Comparison of ENCODE assay signal across 1 cellular context in the genomic region with DNA sequence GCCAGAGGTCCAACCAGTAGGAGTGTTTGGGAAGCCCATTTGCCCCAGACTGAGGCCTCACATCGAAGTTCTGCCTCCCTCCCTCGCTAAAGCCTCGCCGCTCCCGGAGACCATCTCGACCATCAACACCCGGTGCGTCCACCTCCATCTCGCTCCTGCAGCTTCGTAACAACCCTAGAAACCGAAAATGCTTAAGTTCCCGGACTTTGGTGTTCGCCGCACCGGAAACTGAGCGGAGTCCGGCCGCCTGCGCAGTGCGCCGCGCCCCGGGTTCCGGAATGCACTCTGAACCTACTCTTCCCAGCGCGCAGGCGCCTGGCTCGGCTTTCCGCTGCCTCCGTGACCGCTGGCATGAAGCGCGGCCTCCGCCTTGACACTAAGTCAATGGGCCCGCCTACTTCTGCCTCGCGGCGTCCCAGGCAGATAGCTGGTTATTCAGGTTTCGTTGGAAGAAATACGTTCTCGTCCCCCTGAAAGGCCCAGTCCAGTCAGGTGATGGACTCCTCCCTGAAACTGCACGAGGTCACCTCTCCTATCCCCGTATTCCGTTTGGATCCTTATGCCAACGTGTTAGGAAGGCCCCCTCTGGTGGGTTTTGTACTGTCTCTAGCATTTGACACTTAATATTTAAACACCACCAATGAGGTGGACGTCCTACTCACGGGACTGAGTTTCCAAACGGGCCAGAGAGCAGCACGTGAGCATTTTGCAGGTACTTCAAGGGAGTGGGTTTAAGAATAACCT.
TF ChIP-seq lines count a peak whose summit lies in the region.

No MANE protein-coding gene starts in this region.

TF ChIP-seq in K562, 482 proteins besides CTCF, POLR2A, EP300 and RAD21 (continued from another document and continues in another):
- TF ChIP-seq ZEB2 (IDR thresholded peaks at IDR 0.05): peak; percentile 86
- TF ChIP-seq ZBED1 (IDR thresholded peaks at IDR 0.05): no peak
- no peak for TF ChIP-seq PHTF2 (CRISPR knock-in tag; IDR thresholded peaks at IDR 0.05)
- TF ChIP-seq CCAR2 (IDR thresholded peaks at IDR 0.05; ENCODE audit: low read depth, low read length): no peak
- peak; percentile 96 for TF ChIP-seq GABPA (tag; conservative IDR thresholded peaks at IDR 0.05; ENCODE audit: low read depth)
- TF ChIP-seq, protein P1, sequence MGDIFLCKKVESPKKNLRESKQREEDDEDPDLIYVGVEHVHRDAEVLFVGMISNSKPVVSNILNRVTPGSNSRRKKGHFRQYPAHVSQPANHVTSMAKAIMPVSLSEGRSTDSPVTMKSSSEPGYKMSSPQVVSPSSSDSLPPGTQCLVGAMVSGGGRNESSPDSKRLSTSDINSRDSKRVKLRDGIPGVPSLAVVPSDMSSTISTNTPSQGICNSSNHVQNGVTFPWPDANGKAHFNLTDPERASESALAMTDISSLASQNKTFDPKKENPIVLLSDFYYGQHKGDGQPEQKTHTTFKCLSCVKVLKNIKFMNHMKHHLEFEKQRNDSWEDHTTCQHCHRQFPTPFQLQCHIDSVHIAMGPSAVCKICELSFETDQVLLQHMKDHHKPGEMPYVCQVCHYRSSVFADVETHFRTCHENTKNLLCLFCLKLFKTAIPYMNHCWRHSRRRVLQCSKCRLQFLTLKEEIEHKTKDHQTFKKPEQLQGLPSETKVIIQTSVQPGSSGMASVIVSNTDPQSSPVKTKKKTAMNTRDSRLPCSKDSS (IDR thresholded peaks at IDR 0.05; ENCODE audit: low read depth, partially characterized antibody): no peak
- no peak for TF ChIP-seq CEBPB (tag; IDR thresholded peaks at IDR 0.05)
- TF ChIP-seq HDAC1 (IDR thresholded peaks at IDR 0.05): no peak; a peak in 1 of 4 replicates
- TF ChIP-seq, protein P2, sequence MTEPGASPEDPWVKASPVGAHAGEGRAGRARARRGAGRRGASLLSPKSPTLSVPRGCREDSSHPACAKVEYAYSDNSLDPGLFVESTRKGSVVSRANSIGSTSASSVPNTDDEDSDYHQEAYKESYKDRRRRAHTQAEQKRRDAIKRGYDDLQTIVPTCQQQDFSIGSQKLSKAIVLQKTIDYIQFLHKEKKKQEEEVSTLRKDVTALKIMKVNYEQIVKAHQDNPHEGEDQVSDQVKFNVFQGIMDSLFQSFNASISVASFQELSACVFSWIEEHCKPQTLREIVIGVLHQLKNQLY (CRISPR knock-in tag; conservative IDR thresholded peaks at IDR 0.05): no peak
- TF ChIP-seq, protein P3, sequence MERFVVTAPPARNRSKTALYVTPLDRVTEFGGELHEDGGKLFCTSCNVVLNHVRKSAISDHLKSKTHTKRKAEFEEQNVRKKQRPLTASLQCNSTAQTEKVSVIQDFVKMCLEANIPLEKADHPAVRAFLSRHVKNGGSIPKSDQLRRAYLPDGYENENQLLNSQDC (CRISPR knock-in tag; IDR thresholded peaks at IDR 0.05): no peak
- no peak for TF ChIP-seq FOXA3 (CRISPR knock-in tag; conservative IDR thresholded peaks at IDR 0.05 in 1 of 2, IDR thresholded peaks at IDR 0.05 in 1 of 2)
- TF ChIP-seq, protein P4, sequence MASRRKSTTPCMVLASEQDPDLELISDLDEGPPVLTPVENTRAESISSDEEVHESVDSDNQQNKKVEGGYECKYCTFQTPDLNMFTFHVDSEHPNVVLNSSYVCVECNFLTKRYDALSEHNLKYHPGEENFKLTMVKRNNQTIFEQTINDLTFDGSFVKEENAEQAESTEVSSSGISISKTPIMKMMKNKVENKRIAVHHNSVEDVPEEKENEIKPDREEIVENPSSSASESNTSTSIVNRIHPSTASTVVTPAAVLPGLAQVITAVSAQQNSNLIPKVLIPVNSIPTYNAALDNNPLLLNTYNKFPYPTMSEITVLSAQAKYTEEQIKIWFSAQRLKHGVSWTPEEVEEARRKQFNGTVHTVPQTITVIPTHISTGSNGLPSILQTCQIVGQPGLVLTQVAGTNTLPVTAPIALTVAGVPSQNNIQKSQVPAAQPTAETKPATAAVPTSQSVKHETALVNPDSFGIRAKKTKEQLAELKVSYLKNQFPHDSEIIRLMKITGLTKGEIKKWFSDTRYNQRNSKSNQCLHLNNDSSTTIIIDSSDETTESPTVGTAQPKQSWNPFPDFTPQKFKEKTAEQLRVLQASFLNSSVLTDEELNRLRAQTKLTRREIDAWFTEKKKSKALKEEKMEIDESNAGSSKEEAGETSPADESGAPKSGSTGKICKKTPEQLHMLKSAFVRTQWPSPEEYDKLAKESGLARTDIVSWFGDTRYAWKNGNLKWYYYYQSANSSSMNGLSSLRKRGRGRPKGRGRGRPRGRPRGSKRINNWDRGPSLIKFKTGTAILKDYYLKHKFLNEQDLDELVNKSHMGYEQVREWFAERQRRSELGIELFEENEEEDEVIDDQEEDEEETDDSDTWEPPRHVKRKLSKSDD (conservative IDR thresholded peaks at IDR 0.05; ENCODE audit: low read length): no peak
- TF ChIP-seq RBM15 (IDR thresholded peaks at IDR 0.05; ENCODE audit: insufficient read depth, low read length): no peak
- TF ChIP-seq, protein P5, sequence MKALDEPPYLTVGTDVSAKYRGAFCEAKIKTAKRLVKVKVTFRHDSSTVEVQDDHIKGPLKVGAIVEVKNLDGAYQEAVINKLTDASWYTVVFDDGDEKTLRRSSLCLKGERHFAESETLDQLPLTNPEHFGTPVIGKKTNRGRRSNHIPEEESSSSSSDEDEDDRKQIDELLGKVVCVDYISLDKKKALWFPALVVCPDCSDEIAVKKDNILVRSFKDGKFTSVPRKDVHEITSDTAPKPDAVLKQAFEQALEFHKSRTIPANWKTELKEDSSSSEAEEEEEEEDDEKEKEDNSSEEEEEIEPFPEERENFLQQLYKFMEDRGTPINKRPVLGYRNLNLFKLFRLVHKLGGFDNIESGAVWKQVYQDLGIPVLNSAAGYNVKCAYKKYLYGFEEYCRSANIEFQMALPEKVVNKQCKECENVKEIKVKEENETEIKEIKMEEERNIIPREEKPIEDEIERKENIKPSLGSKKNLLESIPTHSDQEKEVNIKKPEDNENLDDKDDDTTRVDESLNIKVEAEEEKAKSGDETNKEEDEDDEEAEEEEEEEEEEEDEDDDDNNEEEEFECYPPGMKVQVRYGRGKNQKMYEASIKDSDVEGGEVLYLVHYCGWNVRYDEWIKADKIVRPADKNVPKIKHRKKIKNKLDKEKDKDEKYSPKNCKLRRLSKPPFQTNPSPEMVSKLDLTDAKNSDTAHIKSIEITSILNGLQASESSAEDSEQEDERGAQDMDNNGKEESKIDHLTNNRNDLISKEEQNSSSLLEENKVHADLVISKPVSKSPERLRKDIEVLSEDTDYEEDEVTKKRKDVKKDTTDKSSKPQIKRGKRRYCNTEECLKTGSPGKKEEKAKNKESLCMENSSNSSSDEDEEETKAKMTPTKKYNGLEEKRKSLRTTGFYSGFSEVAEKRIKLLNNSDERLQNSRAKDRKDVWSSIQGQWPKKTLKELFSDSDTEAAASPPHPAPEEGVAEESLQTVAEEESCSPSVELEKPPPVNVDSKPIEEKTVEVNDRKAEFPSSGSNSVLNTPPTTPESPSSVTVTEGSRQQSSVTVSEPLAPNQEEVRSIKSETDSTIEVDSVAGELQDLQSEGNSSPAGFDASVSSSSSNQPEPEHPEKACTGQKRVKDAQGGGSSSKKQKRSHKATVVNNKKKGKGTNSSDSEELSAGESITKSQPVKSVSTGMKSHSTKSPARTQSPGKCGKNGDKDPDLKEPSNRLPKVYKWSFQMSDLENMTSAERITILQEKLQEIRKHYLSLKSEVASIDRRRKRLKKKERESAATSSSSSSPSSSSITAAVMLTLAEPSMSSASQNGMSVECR (CRISPR knock-in tag; IDR thresholded peaks at IDR 0.05): no peak
- no peak for TF ChIP-seq NFIX (CRISPR knock-in tag; IDR thresholded peaks at IDR 0.05; ENCODE audit: low read depth)
- no peak for TF ChIP-seq MED1 (CRISPR knock-in tag; IDR thresholded peaks at IDR 0.05; ENCODE audit: borderline replicate concordance)
- no peak for TF ChIP-seq POLR2AphosphoS2 (IDR thresholded peaks at IDR 0.05; ENCODE audit: low read length)
- TF ChIP-seq, protein P6, sequence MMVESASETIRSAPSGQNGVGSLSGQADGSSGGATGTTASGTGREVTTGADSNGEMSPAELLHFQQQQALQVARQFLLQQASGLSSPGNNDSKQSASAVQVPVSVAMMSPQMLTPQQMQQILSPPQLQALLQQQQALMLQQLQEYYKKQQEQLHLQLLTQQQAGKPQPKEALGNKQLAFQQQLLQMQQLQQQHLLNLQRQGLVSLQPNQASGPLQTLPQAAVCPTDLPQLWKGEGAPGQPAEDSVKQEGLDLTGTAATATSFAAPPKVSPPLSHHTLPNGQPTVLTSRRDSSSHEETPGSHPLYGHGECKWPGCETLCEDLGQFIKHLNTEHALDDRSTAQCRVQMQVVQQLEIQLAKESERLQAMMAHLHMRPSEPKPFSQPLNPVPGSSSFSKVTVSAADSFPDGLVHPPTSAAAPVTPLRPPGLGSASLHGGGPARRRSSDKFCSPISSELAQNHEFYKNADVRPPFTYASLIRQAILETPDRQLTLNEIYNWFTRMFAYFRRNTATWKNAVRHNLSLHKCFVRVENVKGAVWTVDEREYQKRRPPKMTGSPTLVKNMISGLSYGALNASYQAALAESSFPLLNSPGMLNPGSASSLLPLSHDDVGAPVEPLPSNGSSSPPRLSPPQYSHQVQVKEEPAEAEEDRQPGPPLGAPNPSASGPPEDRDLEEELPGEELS (CRISPR knock-in tag; IDR thresholded peaks at IDR 0.05; ENCODE audit: borderline replicate concordance): 0 out of 2 replicates have a peak, but pooled peaks have one; percentile 29
- no peak for TF ChIP-seq MTA2 (IDR thresholded peaks at IDR 0.05; ENCODE audit: low read depth)
- no peak for TF ChIP-seq GATAD2B (IDR thresholded peaks at IDR 0.05; ENCODE audit: borderline replicate concordance)
- peak; percentile 89 for TF ChIP-seq RBFOX2 (IDR thresholded peaks at IDR 0.05; ENCODE audit: low read depth, low read length)
- TF ChIP-seq L3MBTL2 (IDR thresholded peaks at IDR 0.05): peak; percentile 97
- TF ChIP-seq FUS (optimal IDR thresholded peaks at IDR 0.05; ENCODE audit: low read depth, low read length): no peak
- TF ChIP-seq ZBTB8A (IDR thresholded peaks at IDR 0.05; ENCODE audit: partially characterized antibody): no peak
- no peak for TF ChIP-seq RBM39 (optimal IDR thresholded peaks at IDR 0.05; ENCODE audit: low read depth, low read length)
- no peak for TF ChIP-seq ZNF766 (CRISPR knock-in tag; conservative IDR thresholded peaks at IDR 0.05)
- no peak for TF ChIP-seq SAP30 (IDR thresholded peaks at IDR 0.05; ENCODE audit: borderline replicate concordance, insufficient read depth, low read depth, low read length, poor library complexity, severe bottlenecking)
- TF ChIP-seq, protein P7, sequence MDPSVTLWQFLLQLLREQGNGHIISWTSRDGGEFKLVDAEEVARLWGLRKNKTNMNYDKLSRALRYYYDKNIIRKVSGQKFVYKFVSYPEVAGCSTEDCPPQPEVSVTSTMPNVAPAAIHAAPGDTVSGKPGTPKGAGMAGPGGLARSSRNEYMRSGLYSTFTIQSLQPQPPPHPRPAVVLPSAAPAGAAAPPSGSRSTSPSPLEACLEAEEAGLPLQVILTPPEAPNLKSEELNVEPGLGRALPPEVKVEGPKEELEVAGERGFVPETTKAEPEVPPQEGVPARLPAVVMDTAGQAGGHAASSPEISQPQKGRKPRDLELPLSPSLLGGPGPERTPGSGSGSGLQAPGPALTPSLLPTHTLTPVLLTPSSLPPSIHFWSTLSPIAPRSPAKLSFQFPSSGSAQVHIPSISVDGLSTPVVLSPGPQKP (CRISPR knock-in tag; IDR thresholded peaks at IDR 0.05): no peak
- TF ChIP-seq GTF2E2 (tag; IDR thresholded peaks at IDR 0.05): no peak
- TF ChIP-seq, protein P8, sequence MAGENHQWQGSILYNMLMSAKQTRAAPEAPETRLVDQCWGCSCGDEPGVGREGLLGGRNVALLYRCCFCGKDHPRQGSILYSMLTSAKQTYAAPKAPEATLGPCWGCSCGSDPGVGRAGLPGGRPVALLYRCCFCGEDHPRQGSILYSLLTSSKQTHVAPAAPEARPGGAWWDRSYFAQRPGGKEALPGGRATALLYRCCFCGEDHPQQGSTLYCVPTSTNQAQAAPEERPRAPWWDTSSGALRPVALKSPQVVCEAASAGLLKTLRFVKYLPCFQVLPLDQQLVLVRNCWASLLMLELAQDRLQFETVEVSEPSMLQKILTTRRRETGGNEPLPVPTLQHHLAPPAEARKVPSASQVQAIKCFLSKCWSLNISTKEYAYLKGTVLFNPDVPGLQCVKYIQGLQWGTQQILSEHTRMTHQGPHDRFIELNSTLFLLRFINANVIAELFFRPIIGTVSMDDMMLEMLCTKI (IDR thresholded peaks at IDR 0.05; ENCODE audit: partially characterized antibody): no peak
- no peak for TF ChIP-seq SRSF9 (IDR thresholded peaks at IDR 0.05; ENCODE audit: borderline replicate concordance, low read depth, low read length)
- no peak for TF ChIP-seq JUNB (CRISPR knock-in tag; conservative IDR thresholded peaks at IDR 0.05)
- TF ChIP-seq, protein P9, sequence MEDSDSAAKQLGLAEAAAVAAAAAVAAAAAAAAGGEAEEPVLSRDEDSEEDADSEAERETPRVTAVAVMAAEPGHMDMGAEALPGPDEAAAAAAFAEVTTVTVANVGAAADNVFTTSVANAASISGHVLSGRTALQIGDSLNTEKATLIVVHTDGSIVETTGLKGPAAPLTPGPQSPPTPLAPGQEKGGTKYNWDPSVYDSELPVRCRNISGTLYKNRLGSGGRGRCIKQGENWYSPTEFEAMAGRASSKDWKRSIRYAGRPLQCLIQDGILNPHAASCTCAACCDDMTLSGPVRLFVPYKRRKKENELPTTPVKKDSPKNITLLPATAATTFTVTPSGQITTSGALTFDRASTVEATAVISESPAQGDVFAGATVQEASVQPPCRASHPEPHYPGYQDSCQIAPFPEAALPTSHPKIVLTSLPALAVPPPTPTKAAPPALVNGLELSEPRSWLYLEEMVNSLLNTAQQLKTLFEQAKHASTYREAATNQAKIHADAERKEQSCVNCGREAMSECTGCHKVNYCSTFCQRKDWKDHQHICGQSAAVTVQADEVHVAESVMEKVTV (CRISPR knock-in tag; IDR thresholded peaks at IDR 0.05): no peak
- no peak for TF ChIP-seq ZNF76 (CRISPR knock-in tag; IDR thresholded peaks at IDR 0.05; ENCODE audit: borderline replicate concordance)
- no peak for TF ChIP-seq DNMT1 (IDR thresholded peaks at IDR 0.05)
- no peak for TF ChIP-seq NEUROD1 (IDR thresholded peaks at IDR 0.05; ENCODE audit: borderline replicate concordance, low read depth, low read length, partially characterized antibody)
- no peak for TF ChIP-seq ZC3H4 (CRISPR knock-in tag; IDR thresholded peaks at IDR 0.05; ENCODE audit: borderline replicate concordance)
- no peak for TF ChIP-seq SLC30A9 (CRISPR knock-in tag; IDR thresholded peaks at IDR 0.05)
- no peak for TF ChIP-seq POLR3G (IDR thresholded peaks at IDR 0.05; ENCODE audit: extremely low read depth, insufficient read length, insufficient replicate concordance)
- peak; percentile 77 for TF ChIP-seq ZNF24 (IDR thresholded peaks at IDR 0.05)
- peak; percentile 28; the same call in 1 of the 2 replicates for TF ChIP-seq DIDO1 (tag; IDR thresholded peaks at IDR 0.05; ENCODE audit: low read depth)
- TF ChIP-seq KLF1 (tag; IDR thresholded peaks at IDR 0.05): no peak
- TF ChIP-seq ZFP30 (CRISPR knock-in tag; IDR thresholded peaks at IDR 0.05; ENCODE audit: borderline replicate concordance): no peak
- TF ChIP-seq ZNF431 (CRISPR knock-in tag; IDR thresholded peaks at IDR 0.05): no peak
- TF ChIP-seq TRIM24 (IDR thresholded peaks at IDR 0.05): peak in 1 of 2 experiments; percentile 93; a peak in 2 of 4 replicates
- TF ChIP-seq ZC3H8 (IDR thresholded peaks at IDR 0.05): no peak
- no peak for TF ChIP-seq KLF10 (CRISPR knock-in tag; IDR thresholded peaks at IDR 0.05)
